ENCODE assay signal across 17 cellular contexts in genomic region chr3:87390318-87390717, GRCh38.
DNase-seq lines count a peak whose midpoint lies in the region; ATAC-seq and TF ChIP-seq lines count a peak whose summit lies in the region.
"Had no signal": no experiment of that assay in that cellular context is flagged by ENCODE, and none has a peak within 500 bp of the region (broad histone marks: within the 10 kb centered on the region; RNA-seq: fewer than 3 reads in every experiment).

No MANE protein-coding gene starts in this region.

- no peak overlapping the region for H3K4me2 ChIP-seq in DND-41 (ENCODE audit: insufficient read depth, low read length)
- peak overlapping the region; percentile 36 for H3K4me2 ChIP-seq in trophoblast cell (ENCODE audit: low read length)

- H3K14ac ChIP-seq in trophoblast cell (ENCODE audit: low read length), result no peak overlapping the region

- WGBS in endodermal cell (ENCODE audit: insufficient coverage in 1 of 2, insufficient read length in 1 of 2), 2 experiments, result 83 to 88% methylated on average over 1 to 4 of the region's 4 CpGs
- WGBS in trophoblast cell (ENCODE audit: extremely low coverage, insufficient coverage, insufficient read length), result no CpG with 5 or more reads among the region's 4 CpGs

- H3K27me3 ChIP-seq in DND-41 (ENCODE audit: insufficient read depth, low read length, poor library complexity), result no peaks in the 10 kb centered on the region
- H3K27me3 ChIP-seq in endodermal cell (ENCODE audit: control insufficient read depth, insufficient read depth, low read length, poor library complexity, severe bottlenecking), result no peaks in the 10 kb centered on the region
- no peaks in the 10 kb centered on the region for H3K27me3 ChIP-seq in trophoblast cell (ENCODE audit: insufficient read depth, low read length)

- ATAC-seq in DND-41 (ENCODE audit: insufficient read depth, low read depth) (no peak), GM19351 (IDR thresholded peaks at IDR 0.05; ENCODE audit: unreplicated experiment) (no peak)
- no peak for ATAC-seq in stimulated activated memory B cell treated with anti-CD40 and anti-IgM and Interleukin-4, amounts not matched to agents 10 μg/mL and 1 μg/mL and 100 μg/mL, for 72 hours
- ATAC-seq: CD8-positive, alpha-beta T cell; HepG2 had no signal

- H2BK120ac ChIP-seq in trophoblast cell (ENCODE audit: insufficient read depth, low read length, poor library complexity), result peak overlapping the region; percentile 63

- H3K9ac ChIP-seq in DND-41 (ENCODE audit: low read depth, low read length), result no peak overlapping the region
- no peak overlapping the region for H3K9ac ChIP-seq in endodermal cell (ENCODE audit: extremely low read depth, low read length, poor library complexity, severe bottlenecking)
- no peak overlapping the region for H3K9ac ChIP-seq in trophoblast cell (ENCODE audit: low read length)

- peak overlapping the region; percentile 29 for H4K8ac ChIP-seq in trophoblast cell (ENCODE audit: low read depth, low read length)

- H2BK5ac ChIP-seq in trophoblast cell (ENCODE audit: low read depth, low read length, poor library complexity), result no peak overlapping the region

- H3K4me1 Mint-ChIP-seq in endodermal cell, result no peaks in the 10 kb centered on the region
- no peaks in the 10 kb centered on the region for H3K4me1 Mint-ChIP-seq in stimulated activated memory B cell treated with anti-CD40 and anti-IgM and Interleukin-4, amounts not matched to agents 10 μg/mL and 1 μg/mL and 100 μg/mL, for 72 hours
- H3K4me1 Mint-ChIP-seq: CD14-positive monocyte had no signal

- H3K9me3 ChIP-seq in DND-41 (ENCODE audit: insufficient read depth, low read length, severe bottlenecking) (no peaks in the 10 kb centered on the region), endodermal cell (ENCODE audit: control insufficient read depth, low read length) (no peaks in the 10 kb centered on the region), trophoblast cell (ENCODE audit: insufficient read depth, low read depth, low read length) (no peaks in the 10 kb centered on the region)

- no peaks in the 10 kb centered on the region for H3K79me1 ChIP-seq in trophoblast cell (ENCODE audit: low read length)

- H3K4me3 ChIP-seq in DND-41 (ENCODE audit: low read depth in 1 of 2, low read length in 2 of 2) (no peak overlapping the region), endodermal cell (ENCODE audit: low read length) (no peak overlapping the region), trophoblast cell (ENCODE audit: low read depth, low read length) (no peak overlapping the region)

- H3K23ac ChIP-seq in trophoblast cell (ENCODE audit: low read length), result no peak overlapping the region

- no peaks in the 10 kb centered on the region for H3K36me3 Mint-ChIP-seq in endodermal cell (ENCODE audit: low read depth)
- H3K36me3 Mint-ChIP-seq in stimulated activated memory B cell treated with anti-CD40 and anti-IgM and Interleukin-4, amounts not matched to agents 10 μg/mL and 1 μg/mL and 100 μg/mL, for 72 hours, result no peaks in the 10 kb centered on the region
- H3K36me3 Mint-ChIP-seq: CD14-positive monocyte; CD8-positive, alpha-beta T cell had no signal

- no peak for DNase-seq in DND-41
- peak; percentile 9 for DNase-seq in NCI-H226
- DNase-seq in endodermal cell, result no peak
- peak; percentile 64 to 93 for DNase-seq in trophoblast cell
- DNase-seq in activated CD4-positive, CD25-positive, alpha-beta regulatory T cell treated with anti-CD3 and anti-CD28 coated beads, Interleukin-2, amount 50 U/mL, for 72 hours, result no peak
- DNase-seq in NCI-H2029 treated with DMSO at 0.1 percent for 48 hours (lab: John Stamatoyannopoulos, UW), result no peak
- DNase-seq: CD8-positive, alpha-beta T cell; COR-L47; DMS153; DMS79 treated with DMSO at 0.1 percent for 48 hours; HCEC 1CT; HFFc6 had no signal

- no peak overlapping the region for H3K27ac Mint-ChIP-seq in endodermal cell
- no peak overlapping the region for H3K27ac Mint-ChIP-seq in stimulated activated memory B cell treated with anti-CD40 and anti-IgM and Interleukin-4, amounts not matched to agents 10 μg/mL and 1 μg/mL and 100 μg/mL, for 72 hours
- H3K27ac Mint-ChIP-seq: CD14-positive monocyte; CD8-positive, alpha-beta T cell; HFFc6 had no signal

- H3K4ac ChIP-seq in trophoblast cell (ENCODE audit: low read depth, low read length), result no peak overlapping the region

- no peaks in the 10 kb centered on the region for H3K36me3 ChIP-seq in DND-41 (ENCODE audit: insufficient read depth, low read length)
- H3K36me3 ChIP-seq in endodermal cell (ENCODE audit: control insufficient read depth, insufficient read depth, low read length), result no peaks in the 10 kb centered on the region
- no peaks in the 10 kb centered on the region for H3K36me3 ChIP-seq in trophoblast cell (ENCODE audit: control insufficient read depth in 1 of 2, insufficient read depth in 2 of 2, low read length in 2 of 2)

- H3K27ac ChIP-seq in DND-41 (ENCODE audit: low read length) (peak overlapping the region; percentile 40; the same call in 1 of the 2 replicates), endodermal cell (ENCODE audit: low read depth, low read length) (peak overlapping the region; percentile 32), trophoblast cell (ENCODE audit: low read depth, low read length) (peak overlapping the region; percentile 73)
- H3K27ac ChIP-seq: 22Rv1 had no signal

- H2AK5ac ChIP-seq in trophoblast cell (ENCODE audit: low read length), result no peak overlapping the region

- no peak overlapping the region for H2AFZ ChIP-seq in DND-41 (ENCODE audit: low read depth, low read length)
- no peak overlapping the region for H2AFZ ChIP-seq in trophoblast cell (ENCODE audit: insufficient read depth, low read length, poor library complexity)

- H3K79me2 ChIP-seq in DND-41 (ENCODE audit: insufficient read depth, low read length), result no peaks in the 10 kb centered on the region
- peaks cover 2% of the 10 kb centered on the region for H3K79me2 ChIP-seq in trophoblast cell (ENCODE audit: control insufficient read depth, insufficient read depth, low read length, poor library complexity)

- no peaks in the 10 kb centered on the region for H4K20me1 ChIP-seq in DND-41 (ENCODE audit: insufficient read depth, low read length)

- no peaks in the 10 kb centered on the region for H3K27me3 Mint-ChIP-seq in endodermal cell (ENCODE audit: insufficient read depth)
- H3K27me3 Mint-ChIP-seq in stimulated activated memory B cell treated with anti-CD40 and anti-IgM and Interleukin-4, amounts not matched to agents 10 μg/mL and 1 μg/mL and 100 μg/mL, for 72 hours, result no peaks in the 10 kb centered on the region

- H3K4me1 ChIP-seq in DND-41 (ENCODE audit: insufficient read depth, low read length) (peaks cover 20% of the 10 kb centered on the region), endodermal cell (ENCODE audit: control insufficient read depth, insufficient read depth, low read length) (no peaks in the 10 kb centered on the region), trophoblast cell (ENCODE audit: control insufficient read depth in 1 of 2, insufficient read depth in 2 of 2, low read length in 2 of 2) (peaks cover 6 to 9% of the 10 kb centered on the region in 2 experiments)

- no peak overlapping the region for H4K91ac ChIP-seq in trophoblast cell (ENCODE audit: low read depth, low read length)

- H3K18ac ChIP-seq in trophoblast cell (ENCODE audit: low read length), result no peak overlapping the region

- H2BK12ac ChIP-seq in trophoblast cell (ENCODE audit: low read length), result peak overlapping the region; percentile 30

- H3K9me3 Mint-ChIP-seq in endodermal cell, result peaks cover 17% of the 10 kb centered on the region
- peaks cover 21% of the 10 kb centered on the region for H3K9me3 Mint-ChIP-seq in stimulated activated memory B cell treated with anti-CD40 and anti-IgM and Interleukin-4, amounts not matched to agents 10 μg/mL and 1 μg/mL and 100 μg/mL, for 72 hours

- no peak overlapping the region for H4K12ac ChIP-seq in trophoblast cell (ENCODE audit: low read depth, low read length)

- TF ChIP-seq CTCF in DND-41 (IDR thresholded peaks at IDR 0.05; ENCODE audit: borderline replicate concordance, extremely low read depth, low read length, poor library complexity, severe bottlenecking), result no peak
- no peak for TF ChIP-seq CTCF in endodermal cell (conservative IDR thresholded peaks at IDR 0.05)

- H3K4me3 Mint-ChIP-seq in endodermal cell, result no peak overlapping the region
- H3K4me3 Mint-ChIP-seq in stimulated activated memory B cell treated with anti-CD40 and anti-IgM and Interleukin-4, amounts not matched to agents 10 μg/mL and 1 μg/mL and 100 μg/mL, for 72 hours, result no peak overlapping the region
- H3K4me3 Mint-ChIP-seq: CD14-positive monocyte; CD8-positive, alpha-beta T cell; HFFc6 had no signal

Comparison
In these comparisons a context has a peak if more than half of its experiments do, and no peak if none do; other contexts are left out.
1. DNase-seq: peak in NCI-H226 (single experiment) and trophoblast cell (2 of 2); none in DND-41 (single experiment), endodermal cell (single experiment), activated CD4-positive, CD25-positive, alpha-beta regulatory T cell treated with anti-CD3 and anti-CD28 coated beads, Interleukin-2, amount 50 U/mL, for 72 hours (single experiment) and NCI-H2029 treated with DMSO at 0.1 percent for 48 hours (single experiment).
2. Peak in every context shown above with its lines, with median percentiles within 50 percentile points of each other: H3K27ac ChIP-seq.